21 cellular contexts compared by ENCODE assay signal in genomic region chr2:110146945-110147332, GRCh38. TPM values are rescaled to one million over a fixed set of nuclear protein-coding genes. Genes with fewer than 3 reads are reported as not detected.
"Had no signal": no experiment of that assay in that cellular context is flagged by ENCODE, and none has a peak within 500 bp of the region (broad histone marks: within the 10 kb centered on the region; RNA-seq: fewer than 3 reads in every experiment).

No MANE protein-coding gene starts in this region.

- ATAC-seq: K562, Panc1, PC-3 had no signal

- H3K27me3 Mint-ChIP-seq: IgD-negative memory B cell had no signal

- H3K4me3 Mint-ChIP-seq: IgD-negative memory B cell had no signal

- DNase-seq: Kasumi-1, MM.1S, NCI-H1092 treated with DMSO at 0.1 percent for 48 hours, NCI-H1436, NCI-H187, NCI-H2029, NCI-H2081 treated with DMSO at 0.1 percent for 48 hours, NCI-H2171, NCI-H226, NCI-H446, NCI-H510A, NCI-H524 treated with DMSO at 0.1 percent for 48 hours, NCI-H69, NCI-H774, PC-3, SHP77, SK-N-SH had no signal

- H3K4me1 Mint-ChIP-seq: IgD-negative memory B cell had no signal

- H3K27ac Mint-ChIP-seq: IgD-negative memory B cell had no signal

RNA-seq across cellular contexts. Expression of gene MALL, which starts 31.3 kb away (rescaled TPM):
- total RNA-seq: SK-MEL-5 had no signal
